ENCODE assay signal across 8 cellular contexts in the genomic region with DNA sequence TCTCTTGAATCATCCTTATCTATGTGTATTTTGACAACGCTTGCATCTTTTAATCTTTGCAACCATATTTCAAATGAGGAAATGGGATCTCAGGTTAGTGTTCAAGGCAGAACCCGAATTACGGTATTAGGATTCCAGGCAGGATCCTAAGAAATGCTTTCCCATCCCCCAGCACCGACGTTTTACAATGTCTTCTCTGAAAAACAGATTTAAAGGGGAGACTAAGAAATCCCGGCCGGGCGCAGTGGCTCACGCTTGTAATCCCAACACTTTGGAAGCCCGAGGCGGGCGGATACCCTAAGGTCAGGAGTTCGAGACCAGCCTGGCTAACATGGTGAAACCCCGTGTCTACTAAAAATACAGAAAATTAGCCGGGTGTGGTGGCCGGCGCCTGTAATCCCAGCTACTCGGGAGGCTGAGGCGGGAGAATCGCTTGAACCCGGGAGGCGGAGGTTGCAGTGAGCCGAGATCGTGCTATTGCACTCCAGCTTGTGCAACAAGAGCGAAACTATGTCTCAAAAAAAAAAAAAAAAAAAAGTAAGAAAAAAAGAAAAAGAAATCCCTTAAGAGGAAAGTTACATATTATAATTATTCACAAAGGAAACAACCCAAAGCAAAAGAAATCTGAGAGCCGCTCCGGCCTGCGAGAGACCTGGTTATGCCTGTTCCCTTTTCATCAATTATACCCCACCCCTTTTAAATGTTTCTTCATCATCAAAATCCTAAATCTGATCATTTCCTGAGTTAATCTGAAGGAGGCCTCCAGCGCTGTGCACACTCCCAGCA. TPM values are rescaled to one million over a fixed set of nuclear protein-coding genes. Genes with fewer than 3 reads are reported as not detected.
DNase-seq lines count a peak whose midpoint lies in the region; TF ChIP-seq lines count a peak whose summit lies in the region.

No MANE protein-coding gene starts in this region.

- peak overlapping the region; percentile 22 for H3K14ac ChIP-seq in trophoblast cell (ENCODE audit: low read length)

- peaks cover 8% of the 10 kb centered on the region for H3K4me1 Mint-ChIP-seq in CD14-positive monocyte

- no peaks in the 10 kb centered on the region for H3K9me3 Mint-ChIP-seq in CD14-positive monocyte

- no peak overlapping the region for H3K4me3 Mint-ChIP-seq in CD14-positive monocyte

- TF ChIP-seq EP300 in esophagus muscularis mucosa (IDR thresholded peaks at IDR 0.05) = no peak

- H4K12ac ChIP-seq in trophoblast cell (ENCODE audit: low read depth, low read length) = peak overlapping the region; percentile 40

- H3K18ac ChIP-seq in trophoblast cell (ENCODE audit: low read length) = peak overlapping the region; percentile 15

- peak overlapping the region; percentile 36 for H2BK120ac ChIP-seq in trophoblast cell (ENCODE audit: insufficient read depth, low read length, poor library complexity)

- peak overlapping the region; percentile 98 for H4K8ac ChIP-seq in trophoblast cell (ENCODE audit: low read depth, low read length)

- peak overlapping the region; percentile 88 for H2AFZ ChIP-seq in trophoblast cell (ENCODE audit: insufficient read depth, low read length, poor library complexity)

- no peak for TF ChIP-seq CTCF in esophagus muscularis mucosa (IDR thresholded peaks at IDR 0.05)
- no peak for TF ChIP-seq CTCF in CD14-positive monocyte (IDR thresholded peaks at IDR 0.05)

- peak overlapping the region; percentile 90 for H4K91ac ChIP-seq in trophoblast cell (ENCODE audit: low read depth, low read length)

- H3K36me3 Mint-ChIP-seq in CD14-positive monocyte = peaks cover 5% of the 10 kb centered on the region in 2 donors

- peak overlapping the region; percentile 80 for H3K4ac ChIP-seq in trophoblast cell (ENCODE audit: low read depth, low read length)

- H2BK5ac ChIP-seq in trophoblast cell (ENCODE audit: low read depth, low read length, poor library complexity) = peak overlapping the region; percentile 58

- peak overlapping the region; percentile 63 for H3K9ac ChIP-seq in trophoblast cell (ENCODE audit: low read length)

- peaks cover 7% of the 10 kb centered on the region for H3K79me1 ChIP-seq in trophoblast cell (ENCODE audit: low read length)

- H3K4me3 ChIP-seq in esophagus muscularis mucosa (peak overlapping the region; percentile 66 to 81 (median 69)), trophoblast cell (ENCODE audit: low read depth, low read length) (peak overlapping the region; percentile 77)

- intact Hi-C loops in esophagus muscularis mucosa (cut with DNase I) = loop anchor here (5.0 to 10.0 kb wide), 2 partner anchors 316 to 459 kb away; partner anchors contain the start of gene KIFAP3
- intact Hi-C loops in CD14-positive monocyte (cut with micrococcal nuclease) = loop anchor here in 1 of 2 donors (10.0 kb wide), 2 partner anchors 456 to 636 kb away; partner anchors contain the start of genes KIFAP3 and SCYL3

- no peak overlapping the region for H2AK5ac ChIP-seq in trophoblast cell (ENCODE audit: low read length)

- peaks cover 13 to 22% (median 20%) of the 10 kb centered on the region in 4 donors for H3K4me1 ChIP-seq in esophagus muscularis mucosa
- peaks cover 0 to 2% of the 10 kb centered on the region in 2 experiments for H3K4me1 ChIP-seq in trophoblast cell (ENCODE audit: control insufficient read depth in 1 of 2, insufficient read depth in 2 of 2, low read length in 2 of 2)

- H3K27me3 ChIP-seq in esophagus muscularis mucosa (no peaks in the 10 kb centered on the region), trophoblast cell (ENCODE audit: insufficient read depth, low read length) (no peaks in the 10 kb centered on the region)

- DNase-seq in SKM-1 (lab: John Stamatoyannopoulos, UW; ENCODE audit: unreplicated experiment) = peak; percentile 52
- no peak for DNase-seq in SKM-1 treated with dmso at 0.1 percent for 144 hours (lab: John Stamatoyannopoulos, UW; ENCODE audit: unreplicated experiment)
- DNase-seq in NCI-H2227 treated with DMSO at 0.1 percent for 48 hours (lab: John Stamatoyannopoulos, UW) = peak; percentile 9
- no peak for DNase-seq in esophagus muscularis mucosa (ENCODE audit: extremely low spot score)
- peak; percentile 37 to 51 for DNase-seq in trophoblast cell
- DNase-seq in CD14-positive monocyte (ENCODE audit: low spot score) = no peak
- DNase-seq in activated CD4-positive, CD25-positive, alpha-beta regulatory T cell (lab: John Stamatoyannopoulos, UW) = no peak
- DNase-seq in EL = no peak

- TF ChIP-seq POLR2A in esophagus muscularis mucosa (IDR thresholded peaks at IDR 0.05; ENCODE audit: low read depth) = no peak

- WGBS in esophagus muscularis mucosa = 22% methylated on average over 29 of the region's 29 CpGs
- no CpG with 5 or more reads among the region's 29 CpGs for WGBS in trophoblast cell (ENCODE audit: extremely low coverage, insufficient coverage, insufficient read length)

- peaks cover 3% of the 10 kb centered on the region for H3K79me2 ChIP-seq in trophoblast cell (ENCODE audit: control insufficient read depth, insufficient read depth, low read length, poor library complexity)

- no peaks in the 10 kb centered on the region for H3K36me3 ChIP-seq in esophagus muscularis mucosa
- H3K36me3 ChIP-seq in trophoblast cell (ENCODE audit: control insufficient read depth in 1 of 2, insufficient read depth in 2 of 2, low read length in 2 of 2) = no peaks in the 10 kb centered on the region

- H3K4me2 ChIP-seq in trophoblast cell (ENCODE audit: low read length) = peak overlapping the region; percentile 53

- H3K9me3 ChIP-seq in esophagus muscularis mucosa = no peaks in the 10 kb centered on the region
- no peaks in the 10 kb centered on the region for H3K9me3 ChIP-seq in trophoblast cell (ENCODE audit: insufficient read depth, low read depth, low read length)

- no peak overlapping the region for H3K23ac ChIP-seq in trophoblast cell (ENCODE audit: low read length)

- H3K27me3 Mint-ChIP-seq in CD14-positive monocyte (ENCODE audit: low read depth in 3 of 3) = peaks cover 0 to 13% (median 5%) of the 10 kb centered on the region in 3 donors

- no peak overlapping the region for H2BK12ac ChIP-seq in trophoblast cell (ENCODE audit: low read length)

- H3K27ac ChIP-seq in esophagus muscularis mucosa (replicated peaks in 1 of 4) (peak overlapping the region; percentile 84 to 93 (median 88)), trophoblast cell (ENCODE audit: low read depth, low read length) (peak overlapping the region; percentile 58)

- no peak overlapping the region for H3K27ac Mint-ChIP-seq in CD14-positive monocyte

RNA-seq across cellular contexts. Expression of gene GORAB, which starts 0.8 kb away (rescaled TPM):
- total RNA-seq in esophagus muscularis mucosa = 1 to 10 TPM; 4.3 to 8.0 (median 5.8) TPM
- polyA plus RNA-seq in trophoblast cell (2013) = 9.1 and 9.5 TPM in 2 replicates
- 1 to 10 TPM in 1 of 2 donors, under 1 TPM in 1; 0.86 to 3.3 TPM for polyA plus RNA-seq in CD14-positive monocyte

Comparison
In these comparisons a context has a peak if more than half of its experiments do, and no peak if none do; other contexts are left out.
1. DNase-seq: peak in SKM-1 (single experiment), NCI-H2227 treated with DMSO at 0.1 percent for 48 hours (single experiment) and trophoblast cell (2 of 2); none in SKM-1 treated with dmso at 0.1 percent for 144 hours (single experiment), esophagus muscularis mucosa (single experiment), CD14-positive monocyte (single experiment), activated CD4-positive, CD25-positive, alpha-beta regulatory T cell (0 of 4) and EL (single experiment).